In genomic region chr2:47070920-47071824, GRCh38 we compare ENCODE assay signal across 8 cellular contexts.
DNase-seq lines count a peak whose midpoint lies in the region; ATAC-seq, FAIRE-seq and TF ChIP-seq lines count a peak whose summit lies in the region.

No MANE protein-coding gene starts in this region.

- H4K20me1 ChIP-seq in K562 (replicated peaks; ENCODE audit: control insufficient read depth, insufficient read depth, low read length) (0 out of 2 replicates have a peak, but pooled peaks cover 5% of the 10 kb centered on the region), HepG2 (ENCODE audit: insufficient read depth, low read length) (no peaks in the 10 kb centered on the region)

- peak; percentile 76 for ATAC-seq in HG02981 (IDR thresholded peaks at IDR 0.05; ENCODE audit: unreplicated experiment)
- no peak for ATAC-seq in K562
- ATAC-seq in HepG2 = peak; percentile 69
- ATAC-seq in stimulated activated naive CD8-positive, alpha-beta T cell treated with anti-CD3 and anti-CD28 coated beads, Interleukin-15, Interleukin-2, amounts not matched to agents 100 U/mL and 50 U/mL, for 24 hours = peak; percentile 72

- no peaks in the 10 kb centered on the region for H3K79me2 ChIP-seq in K562 (ENCODE audit: control insufficient read depth, insufficient read depth, low read length)
- H3K79me2 ChIP-seq in HepG2 (ENCODE audit: insufficient read depth, low read length) = no peaks in the 10 kb centered on the region

- H3K27ac ChIP-seq in K562 (ENCODE audit: extremely low read depth, low read depth, low read length) (no peak overlapping the region), HepG2 (ENCODE audit: extremely low read length, insufficient read depth, low read length) (peak overlapping the region; percentile 93)

- WGBS in K562 (ENCODE audit: insufficient coverage, low coverage, missing lambda C conversion rate) = 62% methylated on average over 13 of the region's 15 CpGs
- 17% methylated on average over 12 of the region's 15 CpGs for WGBS in HepG2 (ENCODE audit: low lambda C conversion rate)

- H3K9ac ChIP-seq in K562 (ENCODE audit: insufficient read depth in 1 of 2, low read depth in 2 of 2, low read length in 2 of 2) = no peak overlapping the region
- peak overlapping the region; percentile 72 for H3K9ac ChIP-seq in HepG2 (ENCODE audit: insufficient read depth, low read depth, low read length)

- no peaks in the 10 kb centered on the region for H3K27me3 ChIP-seq in K562 (ENCODE audit: control insufficient read depth in 2 of 2, insufficient read depth in 2 of 2, low read length in 2 of 2)
- no peaks in the 10 kb centered on the region for H3K27me3 ChIP-seq in HepG2 (ENCODE audit: control insufficient read depth in 1 of 2, insufficient read depth in 2 of 2, low read length in 2 of 2)

- no peak for FAIRE-seq in K562 (lab: Jason Lieb, UNC)
- FAIRE-seq in HepG2 (lab: Jason Lieb, UNC) = peak; percentile 88

- H3K4me3 ChIP-seq in K562 = no peak overlapping the region
- H3K4me3 ChIP-seq in HepG2 (replicated peaks in 1 of 3; ENCODE audit: insufficient read depth in 1 of 3, low read depth in 2 of 3, low read length in 3 of 3) = peak overlapping the region in 1 of 3 experiments; percentile 27; a peak in 1 of 6 replicates

- BruUV-seq in K562 (replicated peaks; lab: Mats Ljungman, UMichigan) = no TSS peak
- BruUV-seq in HepG2 (replicated peaks; lab: Mats Ljungman, UMichigan) = TSS peak; percentile 57

- TF ChIP-seq EP300 in K562 (IDR thresholded peaks at IDR 0.05; ENCODE audit: low read length) = no peak
- peak; percentile 90 to 92; a peak in 3 of 4 replicates for TF ChIP-seq EP300 in HepG2 (IDR thresholded peaks at IDR 0.05; ENCODE audit: low read depth in 2 of 2, low read length in 2 of 2)
- peak; percentile 77; the same call in 1 of the 2 replicates for TF ChIP-seq EP300 in HepG2 (CRISPR knock-in tag; IDR thresholded peaks at IDR 0.05; ENCODE audit: borderline replicate concordance)

- H3K9me3 ChIP-seq in K562 (replicated peaks; ENCODE audit: control insufficient read depth, insufficient read depth, low read depth, low read length) (no peaks in the 10 kb centered on the region), HepG2 (ENCODE audit: low read length) (no peaks in the 10 kb centered on the region)

- H2AFZ ChIP-seq in K562 (ENCODE audit: low read depth, low read length) (no peak overlapping the region), HepG2 (ENCODE audit: low read length) (no peak overlapping the region)

- peak; percentile 67 for DNase-seq in stimulated activated CD4-positive, alpha-beta T cell treated with anti-CD3 and anti-CD28 coated beads, Interleukin-15, amount 100 ng/mL, for 24 hours
- DNase-seq in stimulated activated CD4-positive, alpha-beta T cell treated with anti-CD3 and anti-CD28 coated beads, Interleukin-4, amount 100 ng/mL, for 1 hour = no peak
- peak; percentile 99 for DNase-seq in RPMI8226
- DNase-seq in K562 (ENCODE audit: extremely low read depth in 1 of 4, low spot score in 3 of 4) = no peak
- peak; percentile 93 for DNase-seq in HepG2 (ENCODE audit: low spot score)
- DNase-seq in stimulated activated naive CD8-positive, alpha-beta T cell treated with anti-CD3 and anti-CD28 coated beads, Interleukin-15, Interleukin-2, amounts not matched to agents 100 U/mL and 50 U/mL, for 24 hours = peak; percentile 62
- DNase-seq in NCI-H1092 treated with DMSO at 0.1 percent for 48 hours (lab: John Stamatoyannopoulos, UW) = no peak

- H3K4me1 ChIP-seq in K562 (replicated peaks in 1 of 2; ENCODE audit: control insufficient read depth in 2 of 2, insufficient read depth in 2 of 2, low read length in 2 of 2) = peaks cover 0 to 10% of the 10 kb centered on the region in 2 experiments; a peak in 2 of 5 replicates
- H3K4me1 ChIP-seq in HepG2 (ENCODE audit: insufficient read depth, low read length) = peaks cover 83% of the 10 kb centered on the region

- H3K36me3 ChIP-seq in K562 (ENCODE audit: control insufficient read depth, insufficient read depth, low read length) (no peaks in the 10 kb centered on the region), HepG2 (replicated peaks in 1 of 2; ENCODE audit: control insufficient read depth in 1 of 2, insufficient read depth in 2 of 2, low read length in 2 of 2) (peaks cover 0 to 2% of the 10 kb centered on the region in 2 experiments; a peak in 2 of 5 replicates)

- TF ChIP-seq CTCF in K562 (IDR thresholded peaks at IDR 0.05 in 2 of 3, conservative IDR thresholded peaks at IDR 0.05 in 1 of 3; ENCODE audit: insufficient read depth in 2 of 3, low read depth in 1 of 3, low read length in 3 of 3) (no peak), HepG2 (CRISPR knock-in tag; IDR thresholded peaks at IDR 0.05) (no peak)

- intact Hi-C loops in K562 (cut with micrococcal nuclease) (no loop called here), HepG2 (cut with micrococcal nuclease; ENCODE audit: unreplicated experiment) (loop anchor here (1.0 to 2.0 kb wide), 3 partner anchors 8 to 102 kb away; no protein-coding TSS in a partner anchor)

- CTCF ChIA-PET in K562 (lab: Yijun Ruan, JAX; ENCODE audit: low intra/inter-chr PET ratio) (no interaction called here), HepG2 (lab: Yijun Ruan, JAX; ENCODE audit: low intra/inter-chr PET ratio, low total read pairs) (no interaction called here)

- TF ChIP-seq RAD21 in K562 (CRISPR knock-in tag; conservative IDR thresholded peaks at IDR 0.05 in 1 of 2, IDR thresholded peaks at IDR 0.05 in 1 of 2) (no peak), HepG2 (CRISPR knock-in tag; IDR thresholded peaks at IDR 0.05) (no peak; the same call in 1 of the 2 replicates)

- in situ Hi-C loops in K562 (cut with MboI) = no loop called here
- in situ Hi-C loops in HepG2 (cut with HindIII; ENCODE audit: extremely low pct_ligation_motif_present, low pct_unique_long_range_greater_than_20kb) = loop anchor here (5.0 kb wide), 1 partner anchor 34 kb away; no protein-coding TSS in a partner anchor

- TF ChIP-seq POLR2A in K562 (conservative IDR thresholded peaks at IDR 0.05) (no peak), HepG2 (IDR thresholded peaks at IDR 0.05; ENCODE audit: insufficient read depth in 1 of 2, low read depth in 2 of 2, low read length in 2 of 2) (peak in 1 of 2 experiments; percentile 64; a peak in 2 of 4 replicates)

- peaks cover 2% of the 10 kb centered on the region for H3K9me1 ChIP-seq in K562 (ENCODE audit: control insufficient read depth, insufficient read depth, low read length)

- POLR2A ChIA-PET in K562 (lab: Yijun Ruan, JAX) (interaction anchor here (0.6 to 1.3 kb wide), 2 partner anchors 14 to 104 kb away, joined by 3 to 4 read pairs; no protein-coding TSS in a partner anchor), HepG2 (lab: Yijun Ruan, JAX) (interaction anchor here (0.7 to 8.1 kb wide), 16 partner anchors 8 to 239 kb away, joined by 3 to 134 read pairs (median 5); no protein-coding TSS in a partner anchor)

- H3K4me2 ChIP-seq in K562 (ENCODE audit: insufficient read depth, low read length) = no peak overlapping the region
- H3K4me2 ChIP-seq in HepG2 (ENCODE audit: low read depth, low read length) = peak overlapping the region; percentile 59

TF ChIP-seq in K562, 482 proteins besides CTCF, POLR2A, EP300 and RAD21:
- no peak for TF ChIP-seq SNIP1 (IDR thresholded peaks at IDR 0.05; ENCODE audit: low read depth)
- TF ChIP-seq NFIC (IDR thresholded peaks at IDR 0.05) = peak; percentile 43; the same call in 1 of the 2 replicates
- 0 out of 2 replicates have a peak, but pooled peaks have one; percentile 34 for TF ChIP-seq GABPA (tag; conservative IDR thresholded peaks at IDR 0.05; ENCODE audit: low read depth)

TF ChIP-seq in HepG2, 621 proteins besides CTCF, POLR2A, EP300 and RAD21 (continues in another document):
- TF ChIP-seq ZNF280D (CRISPR knock-in tag; IDR thresholded peaks at IDR 0.05) (peak; percentile 37; the same call in 1 of the 2 replicates), GABPB1 (CRISPR knock-in tag; IDR thresholded peaks at IDR 0.05) (peak; percentile 64)

Comparison
In these comparisons a context has a peak if more than half of its experiments do, and no peak if none do; other contexts are left out.
1. DNase-seq: peak in stimulated activated CD4-positive, alpha-beta T cell treated with anti-CD3 and anti-CD28 coated beads, Interleukin-15, amount 100 ng/mL, for 24 hours (single experiment), RPMI8226 (single experiment), HepG2 (single experiment) and stimulated activated naive CD8-positive, alpha-beta T cell treated with anti-CD3 and anti-CD28 coated beads, Interleukin-15, Interleukin-2, amounts not matched to agents 100 U/mL and 50 U/mL, for 24 hours (single experiment); none in stimulated activated CD4-positive, alpha-beta T cell treated with anti-CD3 and anti-CD28 coated beads, Interleukin-4, amount 100 ng/mL, for 1 hour (single experiment), K562 (0 of 4) and NCI-H1092 treated with DMSO at 0.1 percent for 48 hours (single experiment).